ENCODE assay signal across 17 cellular contexts in the genomic region with DNA sequence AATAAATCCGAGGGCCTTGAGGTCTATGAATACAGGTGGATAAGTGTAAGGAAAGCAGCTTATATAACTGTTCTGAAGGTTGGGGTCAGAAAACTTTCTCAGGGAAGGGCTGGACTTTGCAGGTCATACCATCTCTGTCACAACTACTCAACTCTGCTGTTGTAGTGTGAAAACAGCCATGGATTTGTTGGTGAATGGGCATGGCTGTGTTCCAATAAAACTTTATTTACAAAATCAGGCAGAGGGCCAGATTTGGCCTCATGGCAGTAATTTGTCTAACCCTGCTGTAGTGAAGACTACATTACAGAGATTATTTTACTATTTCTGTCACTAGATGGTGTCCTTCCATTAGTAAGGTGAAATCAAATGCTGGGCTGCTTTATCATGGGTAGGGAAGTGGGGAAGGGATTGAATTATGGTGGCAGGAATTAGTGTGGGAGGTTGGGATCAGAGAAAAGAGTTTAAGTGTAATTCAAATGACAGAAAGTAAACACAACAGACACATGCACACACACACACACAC.
DNase-seq lines count a peak whose midpoint lies in the region; ATAC-seq, FAIRE-seq and TF ChIP-seq lines count a peak whose summit lies in the region.
"Had no signal": no experiment of that assay in that cellular context is flagged by ENCODE, and none has a peak within 500 bp of the region (broad histone marks: within the 10 kb centered on the region; RNA-seq: fewer than 3 reads in every experiment).

No MANE protein-coding gene starts in this region.

- peak; percentile 42 for DNase-seq in DMS53 (lab: John Stamatoyannopoulos, UW)
- DNase-seq in DMS53 treated with DMSO at 0.1 percent for 48 hours (lab: John Stamatoyannopoulos, UW; ENCODE audit: unreplicated experiment) = no peak
- DNase-seq in NCI-H510A (lab: John Stamatoyannopoulos, UW) = peak; percentile 12
- DNase-seq in SHP77 (lab: John Stamatoyannopoulos, UW) = peak; percentile 31 to 38
- DNase-seq in pancreas = no peak
- DNase-seq in amniotic stem cell (lab: John Stamatoyannopoulos, UW) = no peak
- no peak for DNase-seq in CD8-positive, alpha-beta T cell
- DNase-seq: activated CD4-positive, CD25-positive, alpha-beta regulatory T cell; Calu3; effector memory CD8-positive, alpha-beta T cell; foreskin fibroblast; SW 1271 had no signal

- H3K36me3 ChIP-seq in pancreas = no peaks in the 10 kb centered on the region
- no peaks in the 10 kb centered on the region for H3K36me3 ChIP-seq in CD8-positive, alpha-beta T cell (ENCODE audit: insufficient read depth, low read length)
- H3K36me3 ChIP-seq: cardiac muscle cell, suprapubic skin had no signal

- no peaks in the 10 kb centered on the region for H3K27me3 Mint-ChIP-seq in CD8-positive, alpha-beta T cell (ENCODE audit: low read depth)
- H3K27me3 Mint-ChIP-seq: effector memory CD8-positive, alpha-beta T cell had no signal

- H3K27ac Mint-ChIP-seq in CD8-positive, alpha-beta T cell = no peak overlapping the region
- H3K27ac Mint-ChIP-seq: activated naive CD8-positive, alpha-beta T cell; effector memory CD8-positive, alpha-beta T cell had no signal

- H3K4me1 Mint-ChIP-seq in CD8-positive, alpha-beta T cell (ENCODE audit: low read depth) = no peaks in the 10 kb centered on the region

- no peak overlapping the region for H3K4me3 Mint-ChIP-seq in CD8-positive, alpha-beta T cell
- H3K4me3 Mint-ChIP-seq: activated naive CD8-positive, alpha-beta T cell; effector memory CD8-positive, alpha-beta T cell had no signal

- no peaks in the 10 kb centered on the region for H3K36me3 Mint-ChIP-seq in CD8-positive, alpha-beta T cell
- H3K36me3 Mint-ChIP-seq: activated naive CD8-positive, alpha-beta T cell had no signal

- H3K27me3 ChIP-seq in pancreas = no peaks in the 10 kb centered on the region
- H3K27me3 ChIP-seq in CD8-positive, alpha-beta T cell (ENCODE audit: insufficient read depth, low read length) = no peaks in the 10 kb centered on the region
- H3K27me3 ChIP-seq: cardiac muscle cell, suprapubic skin had no signal

- H3K9me3 Mint-ChIP-seq in CD8-positive, alpha-beta T cell = peaks cover 4% of the 10 kb centered on the region

- FAIRE-seq in pancreas (lab: Jason Lieb, UNC) = no peak
- FAIRE-seq: A549 had no signal

- H3K27ac ChIP-seq in pancreas = no peak overlapping the region
- no peak overlapping the region for H3K27ac ChIP-seq in CD8-positive, alpha-beta T cell (ENCODE audit: low read depth, low read length)
- H3K27ac ChIP-seq: A549, cardiac muscle cell, suprapubic skin had no signal

- POLR2A ChIA-PET in CD8-positive, alpha-beta T cell (lab: Charles Lee) = no interaction called here

- WGBS in pancreas, 2 donors = 47 to 48% methylated on average over 1 of the region's 1 CpG

- no peaks in the 10 kb centered on the region for H3K9me3 ChIP-seq in pancreas
- H3K9me3 ChIP-seq in CD8-positive, alpha-beta T cell (ENCODE audit: low read length) = no peaks in the 10 kb centered on the region
- H3K9me3 ChIP-seq: A549, suprapubic skin had no signal

- peak in 3 of 4 donors; percentile 54 to 61 (median 57) for ATAC-seq in pancreas
- ATAC-seq in CD8-positive, alpha-beta T cell = no peak
- no peak for ATAC-seq in HG02759 (IDR thresholded peaks at IDR 0.05; ENCODE audit: unreplicated experiment)
- ATAC-seq: A549; effector memory CD8-positive, alpha-beta T cell had no signal

- CTCF ChIA-PET in CD8-positive, alpha-beta T cell (lab: Charles Lee) = no interaction called here

- TF ChIP-seq CTCF in pancreas (IDR thresholded peaks at IDR 0.05) = no peak
- TF ChIP-seq CTCF in CD8-positive, alpha-beta T cell (IDR thresholded peaks at IDR 0.05) = no peak

- H3K4me3 ChIP-seq in pancreas = no peak overlapping the region
- H3K4me3 ChIP-seq in CD8-positive, alpha-beta T cell (ENCODE audit: low read depth, low read length) = no peak overlapping the region
- H3K4me3 ChIP-seq: A549, cardiac muscle cell, suprapubic skin had no signal

- intact Hi-C loops in pancreas (cut with DNase I) = no loop called here
- intact Hi-C loops in CD8-positive, alpha-beta T cell (cut with DNase I, micrococcal nuclease) = no loop called here

- no peaks in the 10 kb centered on the region for H3K4me1 ChIP-seq in pancreas
- no peaks in the 10 kb centered on the region for H3K4me1 ChIP-seq in CD8-positive, alpha-beta T cell (ENCODE audit: insufficient read depth, low read length)
- H3K4me1 ChIP-seq: A549, suprapubic skin had no signal

Comparison
In these comparisons a context has a peak if more than half of its experiments do, and no peak if none do; other contexts are left out.
1. DNase-seq: peak in DMS53 (single experiment), NCI-H510A (single experiment) and SHP77 (2 of 2); none in DMS53 treated with DMSO at 0.1 percent for 48 hours (single experiment), pancreas (0 of 6), amniotic stem cell (single experiment) and CD8-positive, alpha-beta T cell (0 of 7).
2. ATAC-seq: peak in pancreas (3 of 4); none in CD8-positive, alpha-beta T cell (single experiment) and HG02759 (single experiment).